Comparison of ENCODE assay signal across 9 cellular contexts in genomic region chrX:71996138-71996537, GRCh38.
"Had no signal": no experiment of that assay in that cellular context is flagged by ENCODE, and none has a peak within 500 bp of the region (broad histone marks: within the 10 kb centered on the region; RNA-seq: fewer than 3 reads in every experiment).

No MANE protein-coding gene starts in this region.

- H3K27me3 ChIP-seq: cardiac muscle cell, ovary, tibial artery had no signal

- DNase-seq: activated CD4-positive, alpha-beta T cell treated with anti-CD3 and anti-CD28 coated beads for 48 hours; activated naive CD4-positive, alpha-beta T cell treated with Interleukin-2 at 50 U/mL for 16 hours; activated naive CD8-positive, alpha-beta T cell treated with anti-CD3 and anti-CD28 coated beads, Interleukin-2, amount 50 U/mL, for 24 hours; stimulated activated CD4-positive, alpha-beta T cell treated with anti-CD3 and anti-CD28 coated beads, Interleukin-15, amount 100 ng/mL, for 24 hours; T-cell had no signal

- H3K4me3 ChIP-seq: cardiac muscle cell, esophagus muscularis mucosa, ovary, tibial artery had no signal

- H3K27ac ChIP-seq: cardiac muscle cell, ovary, tibial artery had no signal

- H3K36me3 ChIP-seq: cardiac muscle cell, esophagus muscularis mucosa, ovary, tibial artery had no signal

- H3K9me3 ChIP-seq: esophagus muscularis mucosa, ovary, tibial artery had no signal

- H3K4me1 ChIP-seq: tibial artery had no signal
